In the genomic region with DNA sequence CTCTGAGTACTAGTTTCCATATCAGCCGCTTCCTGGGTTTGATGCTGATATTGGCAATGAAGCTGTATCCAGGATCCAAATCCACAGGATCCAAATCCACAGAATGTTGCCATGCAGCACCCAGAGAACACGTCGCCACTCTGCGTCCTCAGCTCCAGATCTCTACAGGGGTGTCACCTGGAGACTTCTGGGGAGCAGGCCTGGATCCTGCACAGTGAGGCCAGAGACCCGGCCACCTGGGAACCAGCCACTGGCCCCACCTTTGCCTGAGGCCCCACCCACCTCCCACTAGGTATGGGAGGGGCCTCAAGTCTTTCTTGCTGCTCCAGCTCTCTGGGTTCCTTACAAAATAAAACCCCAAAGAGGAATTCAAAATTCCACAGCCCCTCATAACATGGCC, we compare ENCODE assay signal across 20 cellular contexts.
DNase-seq lines count a peak whose midpoint lies in the region; ATAC-seq, FAIRE-seq and TF ChIP-seq lines count a peak whose summit lies in the region.
"Had no signal": no experiment of that assay in that cellular context is flagged by ENCODE, and none has a peak within 500 bp of the region (broad histone marks: within the 10 kb centered on the region; RNA-seq: fewer than 3 reads in every experiment).

No MANE protein-coding gene starts in this region.

- DNase-seq in H9 = peak; percentile 29
- peak; percentile 15 for DNase-seq in activated CD8-positive, alpha-beta memory T cell treated with anti-CD3 and anti-CD28 coated beads, Interleukin-2, amount 50 U/mL, for 48 hours
- peak; percentile 19 for DNase-seq in left lobe of liver (ENCODE audit: low spot score)
- peak; percentile 2 for DNase-seq in transverse colon
- DNase-seq in GOT3 (lab: John Stamatoyannopoulos, UW) = no peak
- DNase-seq in activated CD4-positive, alpha-beta T cell treated with anti-CD3 and anti-CD28 coated beads, Interleukin-2, amount 10 ng/mL, durations not matched to agents 7 days and 5 days = no peak
- DNase-seq in GM12892 (ENCODE audit: insufficient read length) = no peak
- DNase-seq: CD4-positive, alpha-beta memory T cell; DMS79 treated with DMSO at 0.1 percent for 48 hours; Karpas-422; MM.1S; NCI-H1105 treated with DMSO at 0.1 percent for 48 hours; NCI-H187; NCI-H446; NCI-H748 treated with DMSO at 0.1 percent for 48 hours; PC-9; SHP77 had no signal

- H3K27me3 ChIP-seq in H9 (ENCODE audit: insufficient read depth, low read length) (no peaks in the 10 kb centered on the region), transverse colon (no peaks in the 10 kb centered on the region)

- no peak overlapping the region for H3K14ac ChIP-seq in H9 (ENCODE audit: insufficient read depth, low read length)

- H3T11ph ChIP-seq in H9 (ENCODE audit: low read length) = no peak overlapping the region

- no peak overlapping the region for H2BK120ac ChIP-seq in H9 (ENCODE audit: low read depth, low read length, poor library complexity, severe bottlenecking)

- H2BK12ac ChIP-seq in H9 (ENCODE audit: insufficient read length, low read depth, low read length) = no peak overlapping the region

- in situ Hi-C loops in transverse colon (cut with MboI; ENCODE audit: low pct_ligation_motif_present in 1 of 4, low pct_unique_long_range_greater_than_20kb in 1 of 4, low sequenced_read_pairs in 3 of 4) = no loop called here

- TF ChIP-seq EP300 in transverse colon (IDR thresholded peaks at IDR 0.05; ENCODE audit: low read depth) = no peak

- H3K27ac ChIP-seq in H9 (ENCODE audit: insufficient read length, low read depth, low read length) = no peak overlapping the region
- H3K27ac ChIP-seq in transverse colon = no peak overlapping the region
- H3K27ac ChIP-seq: PC-9 had no signal

- H2AK5ac ChIP-seq in H9 (ENCODE audit: insufficient read length, low read length) = no peak overlapping the region

- H2AFZ ChIP-seq in H9 (ENCODE audit: low read length) = no peak overlapping the region
- H2AFZ ChIP-seq: PC-9 had no signal

- H3K9ac ChIP-seq in H9 (ENCODE audit: extremely low read depth, insufficient read length, low read length) = no peak overlapping the region

- TF ChIP-seq CTCF in H9 (conservative IDR thresholded peaks at IDR 0.05) (no peak), transverse colon (IDR thresholded peaks at IDR 0.05) (no peak)

- no peaks in the 10 kb centered on the region; a peak in 1 of 5 replicates for H3K9me3 Mint-ChIP-seq in H9
- no peaks in the 10 kb centered on the region for H3K9me3 Mint-ChIP-seq in activated CD4-positive, alpha-beta T cell treated with anti-CD3 and anti-CD28 coated beads, Interleukin-2, amount 10 ng/mL, durations not matched to agents 7 days and 5 days

- H2BK5ac ChIP-seq in H9 (ENCODE audit: insufficient read length, low read length) = no peak overlapping the region

- no peak overlapping the region for H4K5ac ChIP-seq in H9 (ENCODE audit: insufficient read length, low read depth, low read length)

- peaks cover 0 to 10% (median 0%) of the 10 kb centered on the region in 4 donors for H3K36me3 ChIP-seq in transverse colon

- FAIRE-seq in GM12892 (lab: Jason Lieb, UNC) = no peak
- FAIRE-seq: D721Med, G401.6 had no signal

- no peak overlapping the region; the same call in 1 of the 2 replicates for H2BK15ac ChIP-seq in H9 (ENCODE audit: low read depth, low read length)

- no peak overlapping the region for H3K27ac Mint-ChIP-seq in H9
- H3K27ac Mint-ChIP-seq in activated CD4-positive, alpha-beta T cell treated with anti-CD3 and anti-CD28 coated beads, Interleukin-2, amount 10 ng/mL, durations not matched to agents 7 days and 5 days = no peak overlapping the region
- H3K27ac Mint-ChIP-seq: B cell had no signal

- H3K4me3 Mint-ChIP-seq in H9 = no peak overlapping the region
- H3K4me3 Mint-ChIP-seq in activated CD4-positive, alpha-beta T cell treated with anti-CD3 and anti-CD28 coated beads, Interleukin-2, amount 10 ng/mL, durations not matched to agents 7 days and 5 days = no peak overlapping the region
- H3K4me3 Mint-ChIP-seq: B cell; CD4-positive, alpha-beta memory T cell had no signal

- peaks cover 40% of the 10 kb centered on the region for H3K27me3 Mint-ChIP-seq in H9 (ENCODE audit: low read depth)
- H3K27me3 Mint-ChIP-seq in activated CD4-positive, alpha-beta T cell treated with anti-CD3 and anti-CD28 coated beads, Interleukin-2, amount 10 ng/mL, durations not matched to agents 7 days and 5 days = peaks cover 29% of the 10 kb centered on the region
- H3K27me3 Mint-ChIP-seq: B cell had no signal

- no peak overlapping the region for H3K18ac ChIP-seq in H9 (ENCODE audit: insufficient read length, low read depth, low read length)

- no peak overlapping the region for H4K91ac ChIP-seq in H9 (ENCODE audit: insufficient read length, low read depth, low read length)

- no peaks in the 10 kb centered on the region for H4K20me1 ChIP-seq in H9 (ENCODE audit: control insufficient read depth, insufficient read depth, insufficient read length)

- intact Hi-C loops in transverse colon (cut with DNase I; ENCODE audit: low total_unique reads) = no loop called here

- peaks cover 27 to 36% of the 10 kb centered on the region in 2 experiments for H3K4me1 Mint-ChIP-seq in H9
- no peaks in the 10 kb centered on the region for H3K4me1 Mint-ChIP-seq in activated CD4-positive, alpha-beta T cell treated with anti-CD3 and anti-CD28 coated beads, Interleukin-2, amount 10 ng/mL, durations not matched to agents 7 days and 5 days
- H3K4me1 Mint-ChIP-seq: B cell; CD4-positive, alpha-beta memory T cell had no signal

- no peak for TF ChIP-seq POLR2A in transverse colon (IDR thresholded peaks at IDR 0.05)
- TF ChIP-seq POLR2A in GM12892 (IDR thresholded peaks at IDR 0.05; ENCODE audit: low read depth, low read length) = no peak

- H3K23ac ChIP-seq in H9 (ENCODE audit: insufficient read length, low read depth, low read length) = no peak overlapping the region

- CTCF ChIA-PET in activated CD4-positive, alpha-beta T cell treated with anti-CD3 and anti-CD28 coated beads, Interleukin-2, amount 10 ng/mL, durations not matched to agents 7 days and 5 days (lab: Charles Lee) = no interaction called here

- H3K4me1 ChIP-seq in H9 (ENCODE audit: insufficient read depth, low read length) (no peaks in the 10 kb centered on the region), transverse colon (peaks cover 0 to 2% (median 0%) of the 10 kb centered on the region in 4 donors)

- POLR2A ChIA-PET in activated CD4-positive, alpha-beta T cell treated with anti-CD3 and anti-CD28 coated beads, Interleukin-2, amount 10 ng/mL, durations not matched to agents 7 days and 5 days (lab: Charles Lee) = no interaction called here

- no peaks in the 10 kb centered on the region for H3K23me2 ChIP-seq in H9 (ENCODE audit: insufficient read length, low read depth, low read length, poor library complexity, severe bottlenecking)

- no peak overlapping the region for H3K4me2 ChIP-seq in H9 (ENCODE audit: insufficient read depth, insufficient read length, low read length)
- H3K4me2 ChIP-seq: PC-9 had no signal

- H3K4ac ChIP-seq in H9 (ENCODE audit: low read depth, low read length) = no peak overlapping the region

- H3K79me2 ChIP-seq in H9 (ENCODE audit: insufficient read depth, low read length) = no peaks in the 10 kb centered on the region

- no peaks in the 10 kb centered on the region for H3K79me1 ChIP-seq in H9 (ENCODE audit: insufficient read depth, low read depth, low read length, poor library complexity, severe bottlenecking)

- no peak overlapping the region for H3K56ac ChIP-seq in H9 (ENCODE audit: insufficient read length, low read depth, low read length)

- no peak for ATAC-seq in left lobe of liver

- no peak overlapping the region for H3K4me3 ChIP-seq in transverse colon
- H3K4me3 ChIP-seq: PC-9 had no signal

- no peak overlapping the region for H4K8ac ChIP-seq in H9 (replicated peaks; ENCODE audit: insufficient read length, low read depth, low read length)

- no peak overlapping the region for H2BK20ac ChIP-seq in H9 (ENCODE audit: low read depth, low read length, poor library complexity, severe bottlenecking)

- H3K36me3 Mint-ChIP-seq in H9 (ENCODE audit: insufficient read depth in 1 of 3, low read depth in 3 of 3) = no peaks in the 10 kb centered on the region
- no peaks in the 10 kb centered on the region for H3K36me3 Mint-ChIP-seq in activated CD4-positive, alpha-beta T cell treated with anti-CD3 and anti-CD28 coated beads, Interleukin-2, amount 10 ng/mL, durations not matched to agents 7 days and 5 days (ENCODE audit: low read depth)
- H3K36me3 Mint-ChIP-seq: CD4-positive, alpha-beta memory T cell had no signal

- no peaks in the 10 kb centered on the region for H3K9me3 ChIP-seq in H9 (ENCODE audit: control insufficient read depth, low read depth, low read length)
- no peaks in the 10 kb centered on the region for H3K9me3 ChIP-seq in transverse colon

- WGBS in H9 (ENCODE audit: extremely low coverage, insufficient read length, low lambda C conversion rate) = no CpG with 5 or more reads among the region's 5 CpGs
- 100% methylated on average over 5 of the region's 5 CpGs; no CpG with 5 or more reads in 1 of the 2 donors for WGBS in transverse colon (ENCODE audit: low coverage in 1 of 2), 2 donors

Comparison
In these comparisons a context has a peak if more than half of its experiments do, and no peak if none do; other contexts are left out.
1. DNase-seq: peak in H9 (single experiment), activated CD8-positive, alpha-beta memory T cell treated with anti-CD3 and anti-CD28 coated beads, Interleukin-2, amount 50 U/mL, for 48 hours (single experiment), left lobe of liver (single experiment) and transverse colon (single experiment); none in GOT3 (single experiment), activated CD4-positive, alpha-beta T cell treated with anti-CD3 and anti-CD28 coated beads, Interleukin-2, amount 10 ng/mL, durations not matched to agents 7 days and 5 days (single experiment) and GM12892 (single experiment).